In the genomic region with DNA sequence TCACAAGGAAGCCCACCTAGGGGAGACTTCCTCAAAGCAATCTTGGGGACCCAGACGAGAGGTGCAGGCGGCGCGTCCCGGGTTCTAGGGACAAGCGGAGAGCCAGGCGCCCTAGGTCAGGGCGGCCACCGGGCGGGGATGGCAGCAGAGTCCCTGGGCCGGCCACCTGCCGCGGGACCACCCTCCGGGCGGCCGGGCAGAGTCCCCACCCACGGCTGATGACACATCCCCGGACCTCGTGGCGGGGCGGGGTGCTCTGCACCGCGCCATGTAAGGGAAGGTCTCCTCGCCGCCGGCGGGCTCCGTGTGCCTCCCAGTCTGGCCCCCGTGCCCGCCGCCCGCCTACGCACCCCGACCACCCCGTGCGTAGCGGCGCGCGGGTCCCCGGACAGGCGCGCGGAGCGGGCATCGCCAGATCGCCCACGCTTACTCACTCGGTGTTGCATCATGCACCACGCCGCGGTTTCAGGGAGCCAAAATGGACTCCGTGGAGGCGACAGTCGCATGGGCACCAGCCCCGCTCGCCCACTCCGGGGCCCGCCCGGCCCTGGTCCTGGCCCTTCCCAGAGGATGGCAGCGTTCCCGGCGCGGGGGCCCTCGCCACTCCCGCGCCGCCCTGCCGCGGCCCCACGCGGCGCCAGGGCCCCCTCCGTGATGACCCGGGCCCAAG, we compare ENCODE assay signal across 8 cellular contexts. TPM values are rescaled to one million over a fixed set of nuclear protein-coding genes. Genes with fewer than 3 reads are reported as not detected.
DNase-seq lines count a peak whose midpoint lies in the region; ATAC-seq and TF ChIP-seq lines count a peak whose summit lies in the region.

No MANE protein-coding gene starts in this region.

- H3K27me3 Mint-ChIP-seq in central memory CD8-positive, alpha-beta T cell, result peaks cover 7% of the 10 kb centered on the region

- no peaks in the 10 kb centered on the region for H3K9me2 ChIP-seq in Karpas-422 (replicated peaks; ENCODE audit: insufficient read depth, low read length)

- H3K4me2 ChIP-seq in Karpas-422 (ENCODE audit: low read depth, low read length, poor library complexity, severe bottlenecking), result peak overlapping the region; percentile 93

- no peaks in the 10 kb centered on the region for H3K36me3 ChIP-seq in Karpas-422 (ENCODE audit: insufficient read depth, low read length)

- peaks cover 54% of the 10 kb centered on the region for H3K79me2 ChIP-seq in Karpas-422 (ENCODE audit: low read length)

- peak overlapping the region; percentile 72 for H3K27ac Mint-ChIP-seq in central memory CD8-positive, alpha-beta T cell (ENCODE audit: low read depth)

- ATAC-seq in GM21786 (IDR thresholded peaks at IDR 0.05; ENCODE audit: unreplicated experiment), result peak; percentile 35
- peak; percentile 52 for ATAC-seq in central memory CD8-positive, alpha-beta T cell (replicated peaks; ENCODE audit: extremely low read depth, poor library complexity, severe bottlenecking)

- H3K4me3 ChIP-seq in GM12864 (ENCODE audit: low read depth, low read length) (peak overlapping the region; percentile 89), Karpas-422 (ENCODE audit: low read length) (peak overlapping the region; percentile 70)

- peaks cover 39% of the 10 kb centered on the region for H3K4me1 ChIP-seq in Karpas-422 (ENCODE audit: low read length)

- peak overlapping the region; percentile 82 for H3K4me3 Mint-ChIP-seq in central memory CD8-positive, alpha-beta T cell

- H3K4me1 Mint-ChIP-seq in central memory CD8-positive, alpha-beta T cell, result peaks cover 32% of the 10 kb centered on the region

- H3K27ac ChIP-seq in Karpas-422 (ENCODE audit: low read length), result peak overlapping the region; percentile 78

- no peaks in the 10 kb centered on the region for H3K27me3 ChIP-seq in Karpas-422 (ENCODE audit: low read length)

- H2AFZ ChIP-seq in Karpas-422 (ENCODE audit: low read length), result no peak overlapping the region

- TF ChIP-seq CTCF in GM12864 (IDR thresholded peaks at IDR 0.05; ENCODE audit: low read depth, low read length, missing control alignments), result no peak

- peak; percentile 16 for DNase-seq in GM12864 (ENCODE audit: low read depth)
- DNase-seq in Karpas-422, result peak; percentile 75
- peak; percentile 52 for DNase-seq in activated CD4-positive, alpha-beta T cell treated with anti-CD3 and anti-CD28 coated beads for 1 hour
- peak; percentile 28 to 44 for DNase-seq in central memory CD8-positive, alpha-beta T cell (ENCODE audit: low spot score in 2 of 2)
- peak; percentile 75 for DNase-seq in left kidney (ENCODE audit: low read depth, low spot score)
- peak; percentile 76 for DNase-seq in stimulated activated CD4-positive, alpha-beta T cell treated with anti-CD3 and anti-CD28 coated beads, Interleukin-4, amount 100 ng/mL, for 24 hours
- no peak for DNase-seq in pons (ENCODE audit: low spot score)

- peaks cover 34% of the 10 kb centered on the region; the same call in 1 of the 2 replicates for H4K20me1 ChIP-seq in Karpas-422 (ENCODE audit: insufficient read depth, low read depth, low read length)

- peak overlapping the region; percentile 99 for H3K9ac ChIP-seq in Karpas-422 (ENCODE audit: low read length)

- peaks cover 10% of the 10 kb centered on the region for H3K36me3 Mint-ChIP-seq in central memory CD8-positive, alpha-beta T cell (ENCODE audit: insufficient read depth)

- no peaks in the 10 kb centered on the region for H3K9me3 ChIP-seq in Karpas-422 (ENCODE audit: low read length)

- H3K9me3 Mint-ChIP-seq in central memory CD8-positive, alpha-beta T cell, result no peaks in the 10 kb centered on the region

RNA-seq across cellular contexts. Expression of a gene that starts 0.6 kb away (rescaled TPM):
- 39.9 and 45.4 TPM in 2 replicates for total RNA-seq in Karpas-422 (2014; rRNA removed; shearing (Covaris generic); ENCODE audit: low replicate concordance)
